ENCODE assay signal across 1 cellular context in genomic region chr10:79443338-79444242, GRCh38.
TF ChIP-seq lines count a peak whose summit lies in the region.

No MANE protein-coding gene starts in this region.

TF ChIP-seq in K562, 482 proteins besides CTCF, POLR2A, EP300 and RAD21 (continued from another document):
- TF ChIP-seq FOXP4 (CRISPR knock-in tag; IDR thresholded peaks at IDR 0.05; ENCODE audit: borderline replicate concordance), result 0 out of 2 replicates have a peak, but pooled peaks have one; percentile 47
- TF ChIP-seq ZNF232 (CRISPR knock-in tag; IDR thresholded peaks at IDR 0.05), result 0 out of 2 replicates have a peak, but pooled peaks have one; percentile 7
- TF ChIP-seq FOXA3 (CRISPR knock-in tag; conservative IDR thresholded peaks at IDR 0.05 in 1 of 2, IDR thresholded peaks at IDR 0.05 in 1 of 2), result 0 out of 4 replicates have a peak, but pooled peaks of 1 of the 2 experiments have one; percentile 51
- peak; percentile 66; the same call in 1 of the 2 replicates for TF ChIP-seq EGR1 (conservative IDR thresholded peaks at IDR 0.05)
- peak; percentile 4 for TF ChIP-seq HNRNPLL (IDR thresholded peaks at IDR 0.05; ENCODE audit: low read depth, low read length, poor library complexity, severe bottlenecking)
- TF ChIP-seq NFIC (IDR thresholded peaks at IDR 0.05), result peak; percentile 94
